ENCODE assay signal across 1 cellular context in the genomic region with DNA sequence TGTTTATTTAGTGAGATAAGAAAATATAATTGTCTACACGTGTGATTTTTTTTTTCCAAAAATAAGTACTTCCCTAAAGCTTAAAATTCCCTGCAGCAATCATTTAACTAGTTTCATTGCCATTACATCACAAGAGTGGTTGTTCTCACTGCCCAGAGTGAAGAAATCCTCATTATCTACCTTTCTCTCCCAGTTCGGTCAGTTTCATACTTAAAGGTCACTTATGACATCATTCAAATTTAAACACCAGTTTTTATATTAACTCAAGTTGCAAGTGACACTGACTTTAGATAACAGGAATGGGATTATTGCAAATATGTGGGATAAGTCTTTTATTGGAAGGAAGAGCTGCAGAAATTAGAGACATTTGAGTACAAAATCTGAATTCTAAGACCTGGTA.
TF ChIP-seq lines count a peak whose summit lies in the region.

No MANE protein-coding gene starts in this region.

TF ChIP-seq in HepG2, 621 proteins besides CTCF, POLR2A, EP300 and RAD21:
- TF ChIP-seq ZFP36L2 (CRISPR knock-in tag; IDR thresholded peaks at IDR 0.05), result no peak
- peak; percentile 67 for TF ChIP-seq ATF7 (IDR thresholded peaks at IDR 0.05)
- TF ChIP-seq ATF7 (CRISPR knock-in tag; IDR thresholded peaks at IDR 0.05), result no peak
- no peak for TF ChIP-seq ZNF205 (CRISPR knock-in tag; IDR thresholded peaks at IDR 0.05)
- 0 out of 2 replicates have a peak, but pooled peaks have one; percentile 11 for TF ChIP-seq CREB1 (IDR thresholded peaks at IDR 0.05)
- TF ChIP-seq CREB1 (CRISPR knock-in tag; IDR thresholded peaks at IDR 0.05), result no peak
TF ChIP-seq in HepG2: peak in this region for 2.
